14 cellular contexts compared by ENCODE assay signal in the genomic region with DNA sequence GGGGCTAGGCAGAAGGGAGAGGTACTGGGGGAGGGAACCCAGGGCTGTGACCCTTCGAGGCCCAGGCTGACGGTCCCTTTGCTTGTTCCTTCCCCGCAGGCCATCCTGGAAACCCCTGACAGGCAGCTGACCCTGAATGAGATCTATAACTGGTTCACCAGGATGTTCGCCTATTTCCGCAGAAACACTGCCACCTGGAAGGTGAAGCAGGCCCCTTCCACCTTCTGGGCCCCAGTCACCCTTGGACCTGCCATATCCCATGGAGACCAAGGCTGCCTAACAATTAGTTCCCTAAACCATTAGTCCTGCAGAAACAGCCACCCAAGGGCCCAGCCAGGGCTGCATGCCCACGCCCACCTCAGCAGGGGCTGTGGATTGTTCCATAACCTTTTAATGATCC. TPM values are rescaled to one million over a fixed set of nuclear protein-coding genes. Genes with fewer than 3 reads are reported as not detected.
"Had no signal": no experiment of that assay in that cellular context is flagged by ENCODE, and none has a peak within 500 bp of the region (broad histone marks: within the 10 kb centered on the region; RNA-seq: fewer than 3 reads in every experiment).

No MANE protein-coding gene starts in this region.

- H3K36me3 ChIP-seq: ovary had no signal

- H3K4me3 Mint-ChIP-seq: nephron progenitor cell had no signal

- H3K4me1 ChIP-seq: gastrocnemius medialis, sigmoid colon had no signal

- H3K27ac ChIP-seq: gastrocnemius medialis, heart right ventricle, ovary, right atrium auricular region, sigmoid colon, skin epidermis had no signal

- H3K27ac Mint-ChIP-seq: nephron progenitor cell had no signal

- H3K4me3 ChIP-seq: gastrocnemius medialis, heart right ventricle, ovary, right atrium auricular region, sigmoid colon, skin epidermis had no signal

- H3K27me3 ChIP-seq: gastrocnemius medialis, heart right ventricle, ovary, right atrium auricular region, sigmoid colon had no signal

- H3K9me3 Mint-ChIP-seq: naive B cell, nephron progenitor cell had no signal

- H3K9me3 ChIP-seq: gastrocnemius medialis, heart right ventricle, ovary, right atrium auricular region, sigmoid colon had no signal

- DNase-seq: effector memory CD4-positive, alpha-beta T cell; gastrocnemius medialis; heart right ventricle; islet precursor cell; mesendoderm; naive B cell; nephron progenitor cell; ovary; sigmoid colon; stimulated activated naive CD4-positive, alpha-beta T cell treated with Interleukin-2 at 50 U/mL for 16 hours; trophoblast cell had no signal

- H3K27me3 Mint-ChIP-seq: naive B cell had no signal

RNA-seq across cellular contexts. Expression of a gene that starts 47.1 kb away (rescaled TPM):
- polyA plus RNA-seq: fibroblast of lung had no signal
